19 cellular contexts compared by ENCODE assay signal in genomic region chr11:69018924-69019323, GRCh38. TPM values are rescaled to one million over a fixed set of nuclear protein-coding genes. Genes with fewer than 3 reads are reported as not detected.
A peak's percentile ranks its signal among the peaks of the same experiment; 100 is the strongest.
DNase-seq lines count a peak whose midpoint lies in the region; ATAC-seq, FAIRE-seq and TF ChIP-seq lines count a peak whose summit lies in the region.
"Had no signal": no experiment of that assay in that cellular context is flagged by ENCODE, and none has a peak within 500 bp of the region (broad histone marks: within the 10 kb centered on the region; RNA-seq: fewer than 3 reads in every experiment).

No MANE protein-coding gene starts in this region.

- H3K4me1 Mint-ChIP-seq in astrocyte (ENCODE audit: low read depth, unreplicated experiment): no peaks in the 10 kb centered on the region
- H3K4me1 Mint-ChIP-seq in activated T-helper 1 cell treated with anti-CD3 and anti-CD28 coated beads, Interleukin-12 subunit alpha, Interleukin-12 subunit beta, Interleukin-2, Interleukin-4 antibody, amounts not matched to agents 30 ng/mL and 10 ng/mL and 1 ng/mL, durations not matched to agents 14 hours and 24 hours and 36 hours (ENCODE audit: low read depth): no peaks in the 10 kb centered on the region
- H3K4me1 Mint-ChIP-seq: activated CD4-positive, alpha-beta T cell treated with anti-CD3 and anti-CD28 coated beads, Interleukin-2, amount 10 ng/mL, durations not matched to agents 7 days and 5 days; CD4-positive, CD25-positive, alpha-beta regulatory T cell had no signal

- DNase-seq in ELR (ENCODE audit: low read depth) (peak; percentile 33), astrocyte (ENCODE audit: low read depth) (peak; percentile 76), medulla oblongata (ENCODE audit: extremely low spot score) (peak; percentile 14), transverse colon (no peak)
- no peak for DNase-seq in activated T-helper 1 cell treated with anti-CD3 and anti-CD28 coated beads, Interleukin-12 subunit alpha, Interleukin-12 subunit beta, Interleukin-2, Interleukin-4 antibody, amounts not matched to agents 30 ng/mL and 10 ng/mL and 1 ng/mL, durations not matched to agents 14 hours and 24 hours and 36 hours (ENCODE audit: low spot score)
- DNase-seq in activated effector memory CD4-positive, alpha-beta T cell treated with anti-CD3 and anti-CD28 coated beads, Interleukin-2, amount 50 U/mL, for 16 hours: no peak
- DNase-seq: activated CD4-positive, alpha-beta T cell treated with anti-CD3 and anti-CD28 coated beads, Interleukin-2, amount 10 ng/mL, durations not matched to agents 7 days and 5 days; activated T-cell treated with anti-CD3 and anti-CD28 coated beads, Interleukin-2, amount 50 U/mL, for 1 hour; CD4-positive, CD25-positive, alpha-beta regulatory T cell; MV-4-11; pancreas; PC-9; stimulated activated CD4-positive, alpha-beta T cell treated with anti-CD3 and anti-CD28 coated beads, Interleukin-12 subunit alpha, Interleukin-12 subunit beta, amount 100 ng/mL, for 4 hours had no signal

- H3K27me3 ChIP-seq in astrocyte (ENCODE audit: insufficient read depth, low read length): no peaks in the 10 kb centered on the region
- peaks cover 9% of the 10 kb centered on the region for H3K27me3 ChIP-seq in transverse colon
- H3K27me3 ChIP-seq: pancreas had no signal

- no peak for ATAC-seq in GM18517 (IDR thresholded peaks at IDR 0.05; ENCODE audit: unreplicated experiment)
- ATAC-seq: pancreas, SK-N-SH treated with all-trans-retinoic acid at 6 μM for 48 hours had no signal

- no peaks in the 10 kb centered on the region for H3K9me3 ChIP-seq in astrocyte (ENCODE audit: insufficient read depth, low read depth, low read length)
- H3K9me3 ChIP-seq in transverse colon: no peaks in the 10 kb centered on the region
- H3K9me3 ChIP-seq: pancreas had no signal

- no peak for FAIRE-seq in astrocyte (lab: Jason Lieb, UNC)
- FAIRE-seq: endothelial cell of umbilical vein, pancreas had no signal

- H3K9me3 Mint-ChIP-seq in astrocyte (ENCODE audit: unreplicated experiment): peaks cover 9% of the 10 kb centered on the region
- H3K9me3 Mint-ChIP-seq in activated T-helper 1 cell treated with anti-CD3 and anti-CD28 coated beads, Interleukin-12 subunit alpha, Interleukin-12 subunit beta, Interleukin-2, Interleukin-4 antibody, amounts not matched to agents 30 ng/mL and 10 ng/mL and 1 ng/mL, durations not matched to agents 14 hours and 24 hours and 36 hours: no peaks in the 10 kb centered on the region
- H3K9me3 Mint-ChIP-seq: activated CD4-positive, alpha-beta T cell treated with anti-CD3 and anti-CD28 coated beads, Interleukin-2, amount 10 ng/mL, durations not matched to agents 7 days and 5 days; CD4-positive, CD25-positive, alpha-beta regulatory T cell; stimulated activated naive CD8-positive, alpha-beta T cell treated with anti-CD3 and anti-CD28 coated beads, Interleukin-15, Interleukin-2, amounts not matched to agents 100 ng/mL and 50 ng/mL, for 24 hours had no signal

- H3K79me2 ChIP-seq in astrocyte (ENCODE audit: insufficient read depth, low read length): no peaks in the 10 kb centered on the region

- in situ Hi-C loops in transverse colon (cut with MboI; ENCODE audit: low pct_ligation_motif_present in 1 of 4, low pct_unique_long_range_greater_than_20kb in 1 of 4, low sequenced_read_pairs in 3 of 4): no loop called here

- H4K20me1 ChIP-seq in astrocyte (ENCODE audit: insufficient read depth, low read length): no peaks in the 10 kb centered on the region

- no peak overlapping the region for H2AFZ ChIP-seq in astrocyte (ENCODE audit: low read depth, low read length)
- H2AFZ ChIP-seq: PC-9 had no signal

- H3K9ac ChIP-seq in astrocyte (ENCODE audit: low read length): no peak overlapping the region

- intact Hi-C loops in transverse colon (cut with DNase I; ENCODE audit: low total_unique reads): no loop called here
- intact Hi-C loops in activated T-helper 1 cell treated with anti-CD3 and anti-CD28 coated beads, Interleukin-12 subunit alpha, Interleukin-12 subunit beta, Interleukin-2, Interleukin-4 antibody, amounts not matched to agents 30 ng/mL and 10 ng/mL and 1 ng/mL, durations not matched to agents 14 hours and 24 hours and 36 hours (cut with micrococcal nuclease): no loop called here

- H3K27me3 Mint-ChIP-seq in astrocyte (ENCODE audit: low read depth, unreplicated experiment): peaks cover 27% of the 10 kb centered on the region
- peaks cover 2% of the 10 kb centered on the region for H3K27me3 Mint-ChIP-seq in activated T-helper 1 cell treated with anti-CD3 and anti-CD28 coated beads, Interleukin-12 subunit alpha, Interleukin-12 subunit beta, Interleukin-2, Interleukin-4 antibody, amounts not matched to agents 30 ng/mL and 10 ng/mL and 1 ng/mL, durations not matched to agents 14 hours and 24 hours and 36 hours (ENCODE audit: insufficient read depth)
- H3K27me3 Mint-ChIP-seq: activated CD4-positive, alpha-beta T cell treated with anti-CD3 and anti-CD28 coated beads, Interleukin-2, amount 10 ng/mL, durations not matched to agents 7 days and 5 days; CD4-positive, CD25-positive, alpha-beta regulatory T cell; stimulated activated naive CD8-positive, alpha-beta T cell treated with anti-CD3 and anti-CD28 coated beads, Interleukin-15, Interleukin-2, amounts not matched to agents 100 ng/mL and 50 ng/mL, for 24 hours had no signal

- H3K4me1 ChIP-seq in astrocyte (ENCODE audit: insufficient read depth, low read length): peaks cover 4% of the 10 kb centered on the region
- H3K4me1 ChIP-seq in transverse colon: peaks cover 5 to 11% (median 8%) of the 10 kb centered on the region in 4 donors
- H3K4me1 ChIP-seq: pancreas had no signal

- no peak overlapping the region for H3K4me2 ChIP-seq in astrocyte (ENCODE audit: low read length)
- H3K4me2 ChIP-seq: PC-9 had no signal

- no peak for TF ChIP-seq POLR2A in transverse colon (IDR thresholded peaks at IDR 0.05)

- TF ChIP-seq EP300 in transverse colon (IDR thresholded peaks at IDR 0.05; ENCODE audit: low read depth): no peak

- H3K36me3 Mint-ChIP-seq in astrocyte (ENCODE audit: low read depth, unreplicated experiment): peaks cover 1% of the 10 kb centered on the region
- no peaks in the 10 kb centered on the region for H3K36me3 Mint-ChIP-seq in activated T-helper 1 cell treated with anti-CD3 and anti-CD28 coated beads, Interleukin-12 subunit alpha, Interleukin-12 subunit beta, Interleukin-2, Interleukin-4 antibody, amounts not matched to agents 30 ng/mL and 10 ng/mL and 1 ng/mL, durations not matched to agents 14 hours and 24 hours and 36 hours (ENCODE audit: low read depth)
- H3K36me3 Mint-ChIP-seq: CD4-positive, CD25-positive, alpha-beta regulatory T cell had no signal

- TF ChIP-seq CTCF in astrocyte (IDR thresholded peaks at IDR 0.05; ENCODE audit: insufficient read depth, low read depth, low read length): no peak
- TF ChIP-seq CTCF in transverse colon (IDR thresholded peaks at IDR 0.05): peak in 1 of 5 experiments; percentile 8

- H3K4me3 Mint-ChIP-seq in astrocyte (ENCODE audit: unreplicated experiment): no peak overlapping the region
- no peak overlapping the region for H3K4me3 Mint-ChIP-seq in activated T-helper 1 cell treated with anti-CD3 and anti-CD28 coated beads, Interleukin-12 subunit alpha, Interleukin-12 subunit beta, Interleukin-2, Interleukin-4 antibody, amounts not matched to agents 30 ng/mL and 10 ng/mL and 1 ng/mL, durations not matched to agents 14 hours and 24 hours and 36 hours
- H3K4me3 Mint-ChIP-seq: activated CD4-positive, alpha-beta T cell treated with anti-CD3 and anti-CD28 coated beads, Interleukin-2, amount 10 ng/mL, durations not matched to agents 7 days and 5 days; CD4-positive, CD25-positive, alpha-beta regulatory T cell; stimulated activated naive CD8-positive, alpha-beta T cell treated with anti-CD3 and anti-CD28 coated beads, Interleukin-15, Interleukin-2, amounts not matched to agents 100 ng/mL and 50 ng/mL, for 24 hours had no signal

- 60% methylated on average over 1 to 12 of the region's 13 CpGs for WGBS in transverse colon (ENCODE audit: low coverage in 1 of 2), 2 donors

- no peak overlapping the region for H3K27ac Mint-ChIP-seq in astrocyte (ENCODE audit: unreplicated experiment)
- H3K27ac Mint-ChIP-seq in activated T-helper 1 cell treated with anti-CD3 and anti-CD28 coated beads, Interleukin-12 subunit alpha, Interleukin-12 subunit beta, Interleukin-2, Interleukin-4 antibody, amounts not matched to agents 30 ng/mL and 10 ng/mL and 1 ng/mL, durations not matched to agents 14 hours and 24 hours and 36 hours: no peak overlapping the region
- H3K27ac Mint-ChIP-seq: stimulated activated naive CD8-positive, alpha-beta T cell treated with anti-CD3 and anti-CD28 coated beads, Interleukin-15, Interleukin-2, amounts not matched to agents 100 ng/mL and 50 ng/mL, for 24 hours had no signal

- H3K4me3 ChIP-seq in astrocyte (ENCODE audit: insufficient read depth, low read depth, low read length): no peak overlapping the region
- H3K4me3 ChIP-seq in transverse colon: no peak overlapping the region
- H3K4me3 ChIP-seq: pancreas, PC-9 had no signal

- H3K36me3 ChIP-seq in astrocyte (ENCODE audit: insufficient read depth, low read length) (no peaks in the 10 kb centered on the region), transverse colon (no peaks in the 10 kb centered on the region)
- H3K36me3 ChIP-seq: pancreas had no signal

- H3K27ac ChIP-seq in astrocyte (ENCODE audit: low read depth, low read length) (no peak overlapping the region), transverse colon (peak overlapping the region; percentile 32 to 75 (median 64))
- H3K27ac ChIP-seq: pancreas, PC-9 had no signal

RNA-seq across cellular contexts. Expression of gene MRGPRF, which starts 5.9 kb away (rescaled TPM):
- total RNA-seq in astrocyte: 3.2 and 4.1 TPM in 2 replicates
- total RNA-seq in transverse colon: 100 to 1,000 TPM in 1 of 4 donors, 10 to 100 TPM in 3; 17.9 to 119 (median 43.6) TPM
- total RNA-seq in activated T-helper 1 cell treated with anti-CD3 and anti-CD28 coated beads, Interleukin-12 subunit alpha, Interleukin-12 subunit beta, Interleukin-2, Interleukin-4 antibody, amounts not matched to agents 30 ng/mL and 10 ng/mL and 1 ng/mL, durations not matched to agents 14 hours and 24 hours and 36 hours: not detected in 2 replicates
- total RNA-seq: activated CD4-positive, alpha-beta T cell treated with anti-CD3 and anti-CD28 coated beads, Interleukin-2, amount 10 ng/mL, durations not matched to agents 7 days and 5 days; CD4-positive, CD25-positive, alpha-beta regulatory T cell; endothelial cell of umbilical vein had no signal

RNA-seq across cellular contexts. Expression of gene TPCN2, which starts 29.8 kb away (rescaled TPM):
- total RNA-seq in astrocyte (8.4 and 9.5 TPM in 2 replicates), transverse colon (10 to 100 TPM; 16.8 to 25.4 (median 20.7) TPM)
- total RNA-seq in activated T-helper 1 cell treated with anti-CD3 and anti-CD28 coated beads, Interleukin-12 subunit alpha, Interleukin-12 subunit beta, Interleukin-2, Interleukin-4 antibody, amounts not matched to agents 30 ng/mL and 10 ng/mL and 1 ng/mL, durations not matched to agents 14 hours and 24 hours and 36 hours: 17.4 and 19.2 TPM in 2 replicates

RNA-seq across cellular contexts. Expression of gene MRGPRD, which starts 38.1 kb away (rescaled TPM):
- total RNA-seq in astrocyte (not detected in 2 replicates), transverse colon (not detected)
- not detected in 2 replicates for total RNA-seq in activated T-helper 1 cell treated with anti-CD3 and anti-CD28 coated beads, Interleukin-12 subunit alpha, Interleukin-12 subunit beta, Interleukin-2, Interleukin-4 antibody, amounts not matched to agents 30 ng/mL and 10 ng/mL and 1 ng/mL, durations not matched to agents 14 hours and 24 hours and 36 hours
- total RNA-seq: activated CD4-positive, alpha-beta T cell treated with anti-CD3 and anti-CD28 coated beads, Interleukin-2, amount 10 ng/mL, durations not matched to agents 7 days and 5 days; CD4-positive, CD25-positive, alpha-beta regulatory T cell; endothelial cell of umbilical vein; kidney epithelial cell; mononuclear cell; pancreas; PC-9 had no signal

Comparison
In these comparisons a context has a peak if more than half of its experiments do, and no peak if none do; other contexts are left out.
1. DNase-seq: peak in ELR (single experiment), astrocyte (single experiment) and medulla oblongata (single experiment); none in transverse colon (single experiment), activated T-helper 1 cell treated with anti-CD3 and anti-CD28 coated beads, Interleukin-12 subunit alpha, Interleukin-12 subunit beta, Interleukin-2, Interleukin-4 antibody, amounts not matched to agents 30 ng/mL and 10 ng/mL and 1 ng/mL, durations not matched to agents 14 hours and 24 hours and 36 hours (single experiment) and activated effector memory CD4-positive, alpha-beta T cell treated with anti-CD3 and anti-CD28 coated beads, Interleukin-2, amount 50 U/mL, for 16 hours (single experiment).